In genomic region chr3:196788509-196788908, GRCh38 we compare ENCODE assay signal across 20 cellular contexts. TPM values are rescaled to one million over a fixed set of nuclear protein-coding genes. Genes with fewer than 3 reads are reported as not detected.
DNase-seq lines count a peak whose midpoint lies in the region; ATAC-seq, FAIRE-seq and TF ChIP-seq lines count a peak whose summit lies in the region.
"Had no signal": no experiment of that assay in that cellular context is flagged by ENCODE, and none has a peak within 500 bp of the region (broad histone marks: within the 10 kb centered on the region; RNA-seq: fewer than 3 reads in every experiment).

No MANE protein-coding gene starts in this region.

- CTCF ChIA-PET in RWPE1 (lab: Yijun Ruan, JAX): interaction anchor here (0.6 kb wide), 1 partner anchor 8 kb away, joined by 3 read pairs; no protein-coding TSS in a partner anchor

- POLR2A ChIA-PET in RWPE1 (lab: Yijun Ruan, JAX; ENCODE audit: low non-redundant PET): no interaction called here

- intact Hi-C loops in activated CD4-positive, alpha-beta T cell treated with anti-CD3 and anti-CD28 coated beads, Interleukin-2, amount 10 ng/mL, durations not matched to agents 24 days and 14 days (cut with micrococcal nuclease): no loop called here

- H3K4me1 Mint-ChIP-seq in activated CD4-positive, alpha-beta T cell treated with anti-CD3 and anti-CD28 coated beads, Interleukin-2, amount 10 ng/mL, durations not matched to agents 24 days and 14 days: peaks cover 8% of the 10 kb centered on the region
- H3K4me1 Mint-ChIP-seq in effector memory CD8-positive, alpha-beta T cell (ENCODE audit: low read depth in 2 of 2): peaks cover 27 to 48% of the 10 kb centered on the region in 2 donors
- H3K4me1 Mint-ChIP-seq in progenitor cell of endocrine pancreas (ENCODE audit: low read depth): peaks cover 17% of the 10 kb centered on the region

- no peak for DNase-seq in activated CD4-positive, alpha-beta T cell treated with anti-CD3 and anti-CD28 coated beads, Interleukin-2, amount 10 ng/mL, durations not matched to agents 24 days and 14 days
- no peak for DNase-seq in activated CD4-positive, alpha-beta T cell treated with anti-CD3 and anti-CD28 coated beads for 4 hours
- DNase-seq in NCI-H2227 (lab: John Stamatoyannopoulos, UW; ENCODE audit: unreplicated experiment) (peak; percentile 9), progenitor cell of endocrine pancreas (ENCODE audit: low spot score, unreplicated experiment) (no peak), D721Med (ENCODE audit: insufficient read length, low spot score) (no peak), medulla oblongata (ENCODE audit: extremely low spot score) (no peak), RWPE1 (ENCODE audit: low spot score) (no peak)
- DNase-seq in effector memory CD8-positive, alpha-beta T cell: no peak
- DNase-seq: activated CD4-positive, alpha-beta T cell treated with anti-CD3 and anti-CD28 coated beads for 1 hour; activated CD8-positive, alpha-beta memory T cell treated with anti-CD3 and anti-CD28 coated beads, Interleukin-2, amount 50 U/mL, for 4 hours; mammary epithelial cell; NCI-H1105; NCI-H226; small intestine; stimulated activated naive B cell treated with anti-CD40 and anti-IgM and Interleukin-4, amounts not matched to agents 10 μg/mL and 1 μg/mL and 100 μg/mL, for 72 hours; trophoblast cell had no signal

- no peak for FAIRE-seq in D721Med (lab: Jason Lieb, UNC)
- FAIRE-seq: A204.1, G401.6, GM12891, small intestine had no signal

- H3K4me3 Mint-ChIP-seq in activated CD4-positive, alpha-beta T cell treated with anti-CD3 and anti-CD28 coated beads, Interleukin-2, amount 10 ng/mL, durations not matched to agents 24 days and 14 days: no peak overlapping the region
- H3K4me3 Mint-ChIP-seq in effector memory CD8-positive, alpha-beta T cell: no peak overlapping the region
- H3K4me3 Mint-ChIP-seq in progenitor cell of endocrine pancreas (ENCODE audit: low read depth): no peak overlapping the region
- H3K4me3 Mint-ChIP-seq: stimulated activated naive B cell treated with anti-CD40 and anti-IgM and Interleukin-4, amounts not matched to agents 10 μg/mL and 1 μg/mL and 100 μg/mL, for 72 hours; T-helper 2 cell treated with Interferon-gamma antibody and Interleukin-4, amounts not matched to agents 5 μg/mL and 100 μg/mL, for 36 hours had no signal

- H3K9me3 Mint-ChIP-seq in activated CD4-positive, alpha-beta T cell treated with anti-CD3 and anti-CD28 coated beads, Interleukin-2, amount 10 ng/mL, durations not matched to agents 24 days and 14 days: peaks cover 17% of the 10 kb centered on the region
- H3K9me3 Mint-ChIP-seq in effector memory CD8-positive, alpha-beta T cell: no peaks in the 10 kb centered on the region
- peaks cover 20% of the 10 kb centered on the region for H3K9me3 Mint-ChIP-seq in progenitor cell of endocrine pancreas (ENCODE audit: low read depth)

- no peak for ATAC-seq in effector memory CD8-positive, alpha-beta T cell (replicated peaks)
- ATAC-seq: stimulated activated naive B cell treated with anti-CD40 and anti-IgM and Interleukin-4, amounts not matched to agents 10 μg/mL and 1 μg/mL and 100 μg/mL, for 72 hours had no signal

- no peak for TF ChIP-seq CTCF in progenitor cell of endocrine pancreas (IDR thresholded peaks at IDR 0.05; ENCODE audit: unreplicated experiment)
- TF ChIP-seq CTCF in D721Med (IDR thresholded peaks at IDR 0.05; ENCODE audit: insufficient read depth, missing control alignments): no peak
- TF ChIP-seq CTCF in RWPE1 (conservative IDR thresholded peaks at IDR 0.05; ENCODE audit: low read depth): no peak

- peak overlapping the region; percentile 23 for H3K27ac Mint-ChIP-seq in activated CD4-positive, alpha-beta T cell treated with anti-CD3 and anti-CD28 coated beads, Interleukin-2, amount 10 ng/mL, durations not matched to agents 24 days and 14 days
- peak overlapping the region; percentile 9 to 83 for H3K27ac Mint-ChIP-seq in effector memory CD8-positive, alpha-beta T cell
- H3K27ac Mint-ChIP-seq in progenitor cell of endocrine pancreas: peak overlapping the region; percentile 72
- H3K27ac Mint-ChIP-seq: T-helper 2 cell treated with Interferon-gamma antibody and Interleukin-4, amounts not matched to agents 5 μg/mL and 100 μg/mL, for 36 hours had no signal

- H3K27me3 Mint-ChIP-seq in activated CD4-positive, alpha-beta T cell treated with anti-CD3 and anti-CD28 coated beads, Interleukin-2, amount 10 ng/mL, durations not matched to agents 24 days and 14 days: no peaks in the 10 kb centered on the region
- no peaks in the 10 kb centered on the region for H3K27me3 Mint-ChIP-seq in effector memory CD8-positive, alpha-beta T cell
- no peaks in the 10 kb centered on the region for H3K27me3 Mint-ChIP-seq in progenitor cell of endocrine pancreas
- H3K27me3 Mint-ChIP-seq: stimulated activated naive B cell treated with anti-CD40 and anti-IgM and Interleukin-4, amounts not matched to agents 10 μg/mL and 1 μg/mL and 100 μg/mL, for 72 hours had no signal

- H3K27ac ChIP-seq in RWPE1: no peak overlapping the region

- peaks cover 71% of the 10 kb centered on the region for H3K36me3 Mint-ChIP-seq in activated CD4-positive, alpha-beta T cell treated with anti-CD3 and anti-CD28 coated beads, Interleukin-2, amount 10 ng/mL, durations not matched to agents 24 days and 14 days (ENCODE audit: low read depth)
- H3K36me3 Mint-ChIP-seq in effector memory CD8-positive, alpha-beta T cell (ENCODE audit: insufficient read depth): peaks cover 28% of the 10 kb centered on the region
- peaks cover 60% of the 10 kb centered on the region for H3K36me3 Mint-ChIP-seq in progenitor cell of endocrine pancreas (ENCODE audit: insufficient read depth)

RNA-seq across cellular contexts. Expression of gene PAK2, which starts 48.9 kb away (rescaled TPM):
- 81.1 and 92.5 TPM in 2 replicates for total RNA-seq in activated CD4-positive, alpha-beta T cell treated with anti-CD3 and anti-CD28 coated beads, Interleukin-2, amount 10 ng/mL, durations not matched to agents 24 days and 14 days
- 71.9 and 72.1 TPM in 2 replicates for total RNA-seq in progenitor cell of endocrine pancreas
